In the genomic region with DNA sequence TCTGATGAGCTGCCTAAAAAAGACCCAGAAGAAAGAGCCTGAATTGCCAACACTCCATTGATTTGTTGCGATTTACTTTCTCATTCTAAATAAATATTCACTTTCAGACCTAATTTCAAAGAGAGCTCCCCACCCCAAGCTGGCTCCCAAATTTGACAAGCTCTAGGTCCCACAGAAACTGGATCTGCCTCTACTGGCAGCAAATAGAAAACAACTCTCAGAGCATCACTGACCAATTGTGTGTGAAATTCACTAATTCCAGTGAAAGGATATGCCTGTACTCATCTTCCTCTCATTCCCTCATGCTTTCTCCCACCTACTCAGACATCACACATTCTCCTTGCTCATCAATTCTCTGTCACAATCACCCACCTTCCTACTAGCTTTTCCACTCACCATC, we compare ENCODE assay signal across 25 cellular contexts.
"Had no signal": no experiment of that assay in that cellular context is flagged by ENCODE, and none has a peak within 500 bp of the region (broad histone marks: within the 10 kb centered on the region; RNA-seq: fewer than 3 reads in every experiment).

No MANE protein-coding gene starts in this region.

- H3K36me3 Mint-ChIP-seq: mesothelial cell of epicardium; naive B cell; natural killer cell; stimulated activated naive B cell treated with anti-CD40 and anti-IgM and Interleukin-4, amounts not matched to agents 10 μg/mL and 1 μg/mL and 100 μg/mL, for 72 hours had no signal

- H2AFZ ChIP-seq: hepatocyte had no signal

- FAIRE-seq: urothelium cell line had no signal

- H3K9me3 ChIP-seq: ovary, testis, thyroid gland, transverse colon had no signal

- ATAC-seq: natural killer cell; right cardiac atrium; sciatic nerve; stimulated activated naive B cell treated with anti-CD40 and anti-IgM and Interleukin-4, amounts not matched to agents 10 μg/mL and 1 μg/mL and 100 μg/mL, for 72 hours; stimulated activated naive CD8-positive, alpha-beta T cell treated with anti-CD3 and anti-CD28 coated beads, Interleukin-15, Interleukin-2, amounts not matched to agents 100 U/mL and 50 U/mL, for 24 hours had no signal

- H3K27ac ChIP-seq: hepatocyte, left ventricle myocardium inferior, ovary, skin epidermis, stomach, testis, thyroid gland, transverse colon, upper lobe of left lung had no signal

- H3K4me3 Mint-ChIP-seq: mesothelial cell of epicardium; naive B cell; natural killer cell; stimulated activated naive B cell treated with anti-CD40 and anti-IgM and Interleukin-4, amounts not matched to agents 10 μg/mL and 1 μg/mL and 100 μg/mL, for 72 hours had no signal

- H3K79me2 ChIP-seq: hepatocyte had no signal

- H3K4me2 ChIP-seq: hepatocyte had no signal

- H3K27me3 Mint-ChIP-seq: naive B cell, progenitor cell of endocrine pancreas had no signal

- DNase-seq: islet precursor cell; left ventricle myocardium inferior; naive B cell; natural killer cell; ovary; retina; right cardiac atrium; stimulated activated CD4-positive, alpha-beta T cell treated with anti-CD3 and anti-CD28 coated beads, Interleukin-12 subunit alpha, Interleukin-12 subunit beta, amount 100 ng/mL, for 4 hours; stimulated activated CD4-positive, alpha-beta T cell treated with anti-CD3 and anti-CD28 coated beads, Interleukin-15, amount 100 ng/mL, for 24 hours; stimulated activated CD4-positive, alpha-beta T cell treated with anti-CD3 and anti-CD28 coated beads, Interleukin-2, amount 100 ng/mL, for 24 hours; stimulated activated CD4-positive, alpha-beta T cell treated with anti-CD3 and anti-CD28 coated beads, Interleukin-4, amount 100 ng/mL, for 1 hour; stimulated activated naive B cell treated with anti-CD40 and anti-IgM and Interleukin-4, amounts not matched to agents 10 μg/mL and 1 μg/mL and 100 μg/mL, for 72 hours; stimulated activated naive CD8-positive, alpha-beta T cell treated with anti-CD3 and anti-CD28 coated beads, Interleukin-15, Interleukin-2, amounts not matched to agents 100 U/mL and 50 U/mL, for 24 hours; stomach; testis; thyroid gland; transverse colon; upper lobe of left lung had no signal

- H3K4me1 Mint-ChIP-seq: mesothelial cell of epicardium; naive B cell; natural killer cell; stimulated activated naive B cell treated with anti-CD40 and anti-IgM and Interleukin-4, amounts not matched to agents 10 μg/mL and 1 μg/mL and 100 μg/mL, for 72 hours had no signal

- H3K27me3 ChIP-seq: hepatocyte, ovary, stomach, testis, thyroid gland, transverse colon, upper lobe of left lung had no signal

- H3K27ac Mint-ChIP-seq: mesothelial cell of epicardium; naive B cell; natural killer cell; progenitor cell of endocrine pancreas; stimulated activated naive B cell treated with anti-CD40 and anti-IgM and Interleukin-4, amounts not matched to agents 10 μg/mL and 1 μg/mL and 100 μg/mL, for 72 hours had no signal

- H3K4me3 ChIP-seq: hepatocyte, left ventricle myocardium inferior, lung, ovary, skin epidermis, stomach, testis, thyroid gland, transverse colon, upper lobe of left lung had no signal

- H3K36me3 ChIP-seq: left ventricle myocardium inferior, ovary, stomach, thyroid gland, transverse colon, upper lobe of left lung had no signal

- H3K4me1 ChIP-seq: left ventricle myocardium inferior, stomach, testis, thyroid gland, transverse colon, upper lobe of left lung had no signal
